8 cellular contexts compared by ENCODE assay signal in the genomic region with DNA sequence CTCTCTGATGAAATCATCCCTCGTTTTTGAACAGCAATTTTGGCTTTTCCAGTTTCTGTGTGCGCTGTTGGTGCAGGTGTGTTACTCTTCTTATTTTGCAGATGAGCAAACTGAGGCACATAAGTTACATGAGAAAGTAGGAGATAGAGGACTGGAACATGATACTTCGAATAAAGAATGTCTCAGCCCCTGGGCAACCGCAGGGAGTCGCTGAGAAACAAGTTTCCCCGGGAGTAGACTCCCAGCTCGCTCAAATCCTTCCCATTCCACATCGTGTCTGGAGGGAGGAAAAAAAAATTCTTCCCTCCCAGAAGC. TPM values are rescaled to one million over a fixed set of nuclear protein-coding genes. Genes with fewer than 3 reads are reported as not detected.
A peak's percentile ranks its signal among the peaks of the same experiment; 100 is the strongest.
DNase-seq lines count a peak whose midpoint lies in the region; ATAC-seq and TF ChIP-seq lines count a peak whose summit lies in the region.

No MANE protein-coding gene starts in this region.

- H3K4me3 ChIP-seq in LNCaP clone FGC (ENCODE audit: low read depth, low read length) (peak overlapping the region; percentile 64), endocrine pancreas (ENCODE audit: control insufficient read depth, insufficient read depth, low read length) (peak overlapping the region; percentile 72), psoas muscle (peak overlapping the region; percentile 96)

- intact Hi-C loops in psoas muscle (cut with DNase I), result loop anchor here in 1 of 2 donors (2.0 to 5.0 kb wide), 3 partner anchors 15 to 88 kb away; no protein-coding TSS in a partner anchor

- no peaks in the 10 kb centered on the region for H3K27me3 Mint-ChIP-seq in stimulated activated naive CD8-positive, alpha-beta T cell treated with anti-CD3 and anti-CD28 coated beads, Interleukin-15, Interleukin-2, amounts not matched to agents 100 ng/mL and 50 ng/mL, for 24 hours

- H3K4me3 Mint-ChIP-seq in stimulated activated naive CD8-positive, alpha-beta T cell treated with anti-CD3 and anti-CD28 coated beads, Interleukin-15, Interleukin-2, amounts not matched to agents 100 ng/mL and 50 ng/mL, for 24 hours, result peak overlapping the region; percentile 87

- H3K27me3 ChIP-seq in endocrine pancreas (ENCODE audit: control insufficient read depth, insufficient read depth, low read length) (no peaks in the 10 kb centered on the region), psoas muscle (ENCODE audit: insufficient read depth in 3 of 3, low read length in 2 of 3) (no peaks in the 10 kb centered on the region)

- H3K36me3 ChIP-seq in endocrine pancreas (ENCODE audit: control insufficient read depth, insufficient read depth, low read length), result no peaks in the 10 kb centered on the region
- H3K36me3 ChIP-seq in psoas muscle (ENCODE audit: insufficient read depth in 1 of 2, low read depth in 1 of 2), result peaks cover 0 to 27% of the 10 kb centered on the region in 2 donors

- no peaks in the 10 kb centered on the region for H3K9me3 ChIP-seq in endocrine pancreas (ENCODE audit: control insufficient read depth, low read length)
- H3K9me3 ChIP-seq in psoas muscle, result no peaks in the 10 kb centered on the region

- ATAC-seq in stimulated activated naive CD8-positive, alpha-beta T cell treated with anti-CD3 and anti-CD28 coated beads, Interleukin-15, Interleukin-2, amounts not matched to agents 100 U/mL and 50 U/mL, for 24 hours, result no peak
- ATAC-seq in psoas muscle (no peak), HG03565 (IDR thresholded peaks at IDR 0.05; ENCODE audit: unreplicated experiment) (no peak)

- H3K4me1 Mint-ChIP-seq in stimulated activated naive CD8-positive, alpha-beta T cell treated with anti-CD3 and anti-CD28 coated beads, Interleukin-15, Interleukin-2, amounts not matched to agents 100 ng/mL and 50 ng/mL, for 24 hours (ENCODE audit: low read depth), result peaks cover 51% of the 10 kb centered on the region

- TF ChIP-seq CTCF in LNCaP clone FGC (IDR thresholded peaks at IDR 0.05; ENCODE audit: control insufficient read depth, extremely low read depth, insufficient read depth) (0 out of 2 replicates have a peak, but pooled peaks have one; percentile 3), psoas muscle (IDR thresholded peaks at IDR 0.05) (no peak)

- DNase-seq in stimulated activated naive CD8-positive, alpha-beta T cell treated with anti-CD3 and anti-CD28 coated beads, Interleukin-15, Interleukin-2, amounts not matched to agents 100 U/mL and 50 U/mL, for 24 hours, result no peak
- DNase-seq in LNCaP clone FGC (ENCODE audit: low read depth) (no peak), psoas muscle (no peak), globus pallidus (ENCODE audit: low spot score) (no peak)
- DNase-seq in stimulated activated naive CD4-positive, alpha-beta T cell treated with Interleukin-2 at 50 U/mL for 16 hours (lab: John Stamatoyannopoulos, UW), result no peak

- H3K9me3 Mint-ChIP-seq in stimulated activated naive CD8-positive, alpha-beta T cell treated with anti-CD3 and anti-CD28 coated beads, Interleukin-15, Interleukin-2, amounts not matched to agents 100 ng/mL and 50 ng/mL, for 24 hours, result no peaks in the 10 kb centered on the region

- WGBS in psoas muscle, 3 donors, result 3 to 4% (median 4%) methylated on average over 8 of the region's 8 CpGs

- peaks cover 5% of the 10 kb centered on the region for H3K36me3 Mint-ChIP-seq in stimulated activated naive CD8-positive, alpha-beta T cell treated with anti-CD3 and anti-CD28 coated beads, Interleukin-15, Interleukin-2, amounts not matched to agents 100 ng/mL and 50 ng/mL, for 24 hours (ENCODE audit: low read depth)

- peak overlapping the region; percentile 99 for H3K27ac ChIP-seq in psoas muscle

- H3K9ac ChIP-seq in endocrine pancreas (ENCODE audit: control insufficient read depth, insufficient read depth, low read length), result peak overlapping the region; percentile 72

- peaks cover 7% of the 10 kb centered on the region for H3K4me1 ChIP-seq in endocrine pancreas (ENCODE audit: control insufficient read depth, insufficient read depth, low read length)
- peaks cover 28% of the 10 kb centered on the region for H3K4me1 ChIP-seq in psoas muscle

- peak overlapping the region; percentile 84 for H3K27ac Mint-ChIP-seq in stimulated activated naive CD8-positive, alpha-beta T cell treated with anti-CD3 and anti-CD28 coated beads, Interleukin-15, Interleukin-2, amounts not matched to agents 100 ng/mL and 50 ng/mL, for 24 hours

RNA-seq across cellular contexts. Expression of gene MXI1, which starts 18.0 kb away (rescaled TPM):
- total RNA-seq in psoas muscle, result 10 to 100 TPM; 20.5 to 50.3 (median 34.8) TPM
- 10 to 100 TPM in 2 of 3 donors, 1 to 10 TPM in 1; 5.5 to 33.3 (median 27.1) TPM for polyA plus RNA-seq in psoas muscle
